Comparison of ENCODE assay signal across 8 cellular contexts in genomic region chr3:197737319-197737649, GRCh38. TPM values are rescaled to one million over a fixed set of nuclear protein-coding genes. Genes with fewer than 3 reads are reported as not detected.
DNase-seq lines count a peak whose midpoint lies in the region; ATAC-seq, FAIRE-seq and TF ChIP-seq lines count a peak whose summit lies in the region.

No MANE protein-coding gene starts in this region.

- FAIRE-seq in pancreas (lab: Jason Lieb, UNC): no peak

- H3K27me3 ChIP-seq in GM06990 (replicated peaks; ENCODE audit: control insufficient read depth, insufficient read depth, low read length) (no peaks in the 10 kb centered on the region), PC-3 (ENCODE audit: low read length) (no peaks in the 10 kb centered on the region), esophagus (ENCODE audit: control insufficient read depth in 1 of 2, insufficient read depth in 2 of 2, low read length in 2 of 2) (no peaks in the 10 kb centered on the region), pancreas (no peaks in the 10 kb centered on the region)

- H3K4me1 ChIP-seq in PC-3 (ENCODE audit: insufficient read depth, low read length) (peaks cover 18% of the 10 kb centered on the region), esophagus (ENCODE audit: control insufficient read depth in 2 of 2, insufficient read depth in 2 of 2, low read length in 1 of 2) (peaks cover 0 to 3% of the 10 kb centered on the region in 2 donors), pancreas (peaks cover 0 to 5% (median 0%) of the 10 kb centered on the region in 3 donors)

- TF ChIP-seq CTCF in GM06990 (IDR thresholded peaks at IDR 0.05; ENCODE audit: insufficient read depth, low read length, poor library complexity, severe bottlenecking) (no peak), PC-3 (conservative IDR thresholded peaks at IDR 0.05; ENCODE audit: low read depth, low read length) (no peak), pancreas (IDR thresholded peaks at IDR 0.05) (no peak)

- no peaks in the 10 kb centered on the region for H3K9me2 ChIP-seq in PC-3 (replicated peaks; ENCODE audit: low read length)

- WGBS in esophagus, 2 donors: 0% methylated on average over 6 of the region's 6 CpGs
- 0 to 1% methylated on average over 6 of the region's 6 CpGs for WGBS in pancreas, 2 donors

- H3K79me2 ChIP-seq in PC-3 (ENCODE audit: low read length): peaks cover 47% of the 10 kb centered on the region

- POLR2A ChIA-PET in PC-3 (lab: Charles Lee; ENCODE audit: unreplicated experiment): no interaction called here

- DNase-seq in GM06990 (ENCODE audit: extremely low read depth, insufficient read length): no peak
- no peak for DNase-seq in PC-3
- no peak for DNase-seq in pancreas
- no peak for DNase-seq in NCI-H2196 (lab: John Stamatoyannopoulos, UW; ENCODE audit: unreplicated experiment)
- DNase-seq in SW 1271 (lab: John Stamatoyannopoulos, UW): no peak
- DNase-seq in NCI-H510A (lab: John Stamatoyannopoulos, UW): no peak

- peak overlapping the region; percentile 100 for H2AFZ ChIP-seq in PC-3 (ENCODE audit: low read length)

- intact Hi-C loops in PC-3 (cut with micrococcal nuclease) (loop anchor here (1.0 kb wide), 1 partner anchor 12 kb away; the partner anchor contains the start of gene FYTTD1), pancreas (cut with DNase I) (no loop called here)

- no peaks in the 10 kb centered on the region for H4K20me1 ChIP-seq in PC-3 (ENCODE audit: low read length)

- peak overlapping the region; percentile 84 for H3K9ac ChIP-seq in PC-3 (ENCODE audit: low read length)

- ATAC-seq in PC-3 (peak; percentile 11), pancreas (peak in 3 of 4 donors; percentile 17 to 44 (median 43)), HG03342 (IDR thresholded peaks at IDR 0.05; ENCODE audit: unreplicated experiment) (no peak)

- H3K4me2 ChIP-seq in PC-3 (ENCODE audit: low read length): peak overlapping the region; percentile 97

- H3K4me3 ChIP-seq in GM06990 (replicated peaks; ENCODE audit: low read depth, low read length): peak overlapping the region; percentile 80
- H3K4me3 ChIP-seq in PC-3 (ENCODE audit: low read length): peak overlapping the region; percentile 97
- H3K4me3 ChIP-seq in esophagus (ENCODE audit: low read depth in 1 of 2, low read length in 2 of 2): peak overlapping the region; percentile 81 to 88
- peak overlapping the region; percentile 74 to 95 (median 89) for H3K4me3 ChIP-seq in pancreas

- no peaks in the 10 kb centered on the region for H3F3A ChIP-seq in PC-3 (ENCODE audit: low read length, unreplicated experiment)

- TSS peak; percentile 96 for BruUV-seq in PC-3 (replicated peaks; lab: Mats Ljungman, UMichigan)

- no peaks in the 10 kb centered on the region for H3K9me3 ChIP-seq in PC-3 (ENCODE audit: low read length)
- H3K9me3 ChIP-seq in esophagus (ENCODE audit: control insufficient read depth in 2 of 2, insufficient read depth in 1 of 2, low read depth in 1 of 2, low read length in 1 of 2): no peaks in the 10 kb centered on the region
- H3K9me3 ChIP-seq in pancreas: no peaks in the 10 kb centered on the region

- H3K27ac ChIP-seq in PC-3 (ENCODE audit: low read length): peak overlapping the region; percentile 30
- H3K27ac ChIP-seq in esophagus (ENCODE audit: low read depth in 2 of 2, low read length in 1 of 2): peak overlapping the region; percentile 72 to 79
- H3K27ac ChIP-seq in pancreas: peak overlapping the region; percentile 42 to 81 (median 64)

- H3K36me3 ChIP-seq in GM06990 (ENCODE audit: control insufficient read depth, insufficient read depth, low read length) (no peaks in the 10 kb centered on the region), PC-3 (ENCODE audit: low read depth, low read length) (no peaks in the 10 kb centered on the region), esophagus (ENCODE audit: control insufficient read depth in 2 of 2, insufficient read depth in 2 of 2, low read length in 1 of 2) (no peaks in the 10 kb centered on the region), pancreas (no peaks in the 10 kb centered on the region)

- CTCF ChIA-PET in PC-3 (lab: Charles Lee): no interaction called here

RNA-seq across cellular contexts. Expression of gene RUBCN, which starts 0.6 kb away (rescaled TPM):
- 24.5 and 32.9 TPM in 2 replicates for total RNA-seq in PC-3 (2014; rRNA removed)
- polyA plus RNA-seq in esophagus: 10 to 100 TPM in 1 of 2 donors, 1 to 10 TPM in 1; 8.2 to 12.6 TPM
- 10 to 100 TPM in 5 of 6 donors, 1 to 10 TPM in 1; 8.6 to 14.1 (median 13.0) TPM for total RNA-seq in pancreas
- polyA plus RNA-seq in pancreas: 10 to 100 TPM in 1 of 2 donors, 1 to 10 TPM in 1; 8.7 to 14.1 TPM

RNA-seq across cellular contexts. Expression of gene FYTTD1, which starts 12.4 kb away (rescaled TPM):
- 54.6 and 85.4 TPM in 2 replicates for total RNA-seq in PC-3 (2014; rRNA removed)
- polyA plus RNA-seq in esophagus: 10 to 100 TPM; 11.2 to 17.8 TPM
- total RNA-seq in pancreas: 10 to 100 TPM; 22.8 to 37.9 (median 30.5) TPM
- polyA plus RNA-seq in pancreas: 10 to 100 TPM in 1 of 2 donors, 1 to 10 TPM in 1; 8.3 to 11.0 TPM

RNA-seq across cellular contexts. Expression of gene LRCH3, which starts 53.8 kb away (rescaled TPM):
- 43.1 and 146 TPM in 2 replicates for total RNA-seq in PC-3 (2014; rRNA removed)
- 10 to 100 TPM in 1 of 2 donors, 1 to 10 TPM in 1; 7.0 to 13.1 TPM for polyA plus RNA-seq in esophagus
- 10 to 100 TPM; 11.1 to 26.1 (median 16.8) TPM for total RNA-seq in pancreas
- 1 to 10 TPM; 5.4 to 9.7 TPM for polyA plus RNA-seq in pancreas
